1 cellular context compared by ENCODE assay signal in genomic region chr19:48794291-48794690, GRCh38.
TF ChIP-seq lines count a peak whose summit lies in the region.

No MANE protein-coding gene starts in this region.

TF ChIP-seq in WTC11, 78 proteins besides CTCF, POLR2A, EP300 and RAD21 (continued from another document):
- TF ChIP-seq E2F4 (CRISPR knock-in tag; IDR thresholded peaks at IDR 0.05; ENCODE audit: borderline replicate concordance, low read depth) (no peak), ZNF219 (CRISPR knock-in tag; IDR thresholded peaks at IDR 0.05; ENCODE audit: borderline replicate concordance) (no peak), E2F5 (CRISPR knock-in tag; IDR thresholded peaks at IDR 0.05) (no peak)
